In genomic region chr20:3134151-3134550, GRCh38 we compare ENCODE assay signal across 24 cellular contexts. TPM values are rescaled to one million over a fixed set of nuclear protein-coding genes. Genes with fewer than 3 reads are reported as not detected.
DNase-seq lines count a peak whose midpoint lies in the region; ATAC-seq, FAIRE-seq and TF ChIP-seq lines count a peak whose summit lies in the region.
"Had no signal": no experiment of that assay in that cellular context is flagged by ENCODE, and none has a peak within 500 bp of the region (broad histone marks: within the 10 kb centered on the region; RNA-seq: fewer than 3 reads in every experiment).

No MANE protein-coding gene starts in this region.

- no peak for TF ChIP-seq EP300 in A549 (IDR thresholded peaks at IDR 0.05)

- TF ChIP-seq POLR2A in A549 (IDR thresholded peaks at IDR 0.05; ENCODE audit: low read length) = no peak

- no peak for TF ChIP-seq CTCF in A549 (IDR thresholded peaks at IDR 0.05)
- no peak for TF ChIP-seq CTCF in choroid plexus epithelial cell (conservative IDR thresholded peaks at IDR 0.05; ENCODE audit: low read depth, low read length)

- 72% methylated on average over 3 of the region's 3 CpGs for WGBS in A549 (ENCODE audit: missing lambda C conversion rate)

- DNase-seq in A549 (ENCODE audit: low read depth in 1 of 2, low spot score in 1 of 2) (no peak), HCEC 1CT (peak; percentile 61), choroid plexus epithelial cell (ENCODE audit: low read depth) (peak; percentile 11), iris pigment epithelial cell (ENCODE audit: low read depth) (peak; percentile 58), GOT3 (lab: John Stamatoyannopoulos, UW) (no peak), NCI-H1436 treated with DMSO at 0.1 percent for 48 hours (lab: John Stamatoyannopoulos, UW) (no peak)
- no peak for DNase-seq in activated CD4-positive, alpha-beta T cell treated with anti-CD3 and anti-CD28 coated beads for 4 hours
- DNase-seq: AML-193; C1 segment of cervical spinal cord; CD4-positive, alpha-beta memory T cell; COR-L47; GDM1; Karpas-422; MV-4-11; NCI-H1105 treated with DMSO at 0.1 percent for 48 hours; NCI-H2029; NCI-H446 treated with DMSO at 0.1 percent for 48 hours; NCI-H526; Right ventricle myocardium superior; RPMI8226 had no signal

- H3K27ac ChIP-seq in A549 = no peak overlapping the region
- H3K27ac ChIP-seq: HL-60 had no signal

- H3K4me3 ChIP-seq in A549 = no peak overlapping the region
- no peak overlapping the region for H3K4me3 ChIP-seq in choroid plexus epithelial cell (ENCODE audit: low read depth, low read length)
- H3K4me3 ChIP-seq: GM12878, GM23338, HAP-1 had no signal

- no peaks in the 10 kb centered on the region for H3K9me3 ChIP-seq in A549
- H3K9me3 ChIP-seq: HAP-1 had no signal

- POLR2A ChIA-PET in A549 (lab: Yijun Ruan, JAX) = no interaction called here

- FAIRE-seq in A549 (lab: Jason Lieb, UNC) = no peak
- FAIRE-seq: GM12878 had no signal

- peaks cover 32% of the 10 kb centered on the region for H3K4me1 ChIP-seq in A549
- H3K4me1 ChIP-seq: HAP-1 had no signal

- no peak for TF ChIP-seq RAD21 in A549 (conservative IDR thresholded peaks at IDR 0.05 in 1 of 2, IDR thresholded peaks at IDR 0.05 in 1 of 2)

- CTCF ChIA-PET in A549 (lab: Yijun Ruan, JAX) = interaction anchor here (1.1 kb wide), 1 partner anchor 17 kb away, joined by 3 read pairs; no protein-coding TSS in a partner anchor

- no peak for ATAC-seq in A549
- ATAC-seq: GM12878, GM23338 had no signal

- peak overlapping the region; percentile 13; the same call in 1 of the 3 replicates for H3K4me2 ChIP-seq in A549
- H3K4me2 ChIP-seq: GM23338 had no signal

TF ChIP-seq in A549, 52 proteins besides CTCF, POLR2A, EP300 and RAD21:
- TF ChIP-seq ESRRA (IDR thresholded peaks at IDR 0.05; ENCODE audit: borderline replicate concordance, low read length) = no peak
TF ChIP-seq in A549: peak in this region for 0.

RNA-seq across cellular contexts. Expression of gene FASTKD5, which starts 25.5 kb away (rescaled TPM):
- polyA plus RNA-seq in A549 (2011; rRNA removed) (39.5 and 43.4 TPM in 2 replicates), A549 (2017; fragmentation: RNase III; extraction: RNeasy Plus Mini Kit Qiagen cat#74134 plus additional on column Dnase treatment) (33.0 to 36.4 TPM (median 33.9 TPM) in 3 replicates)
- polyA plus RNA-seq in A549 (2012; cell fraction: cytosol; rRNA removed) = 17.3 and 21.1 TPM in 2 replicates
- polyA plus RNA-seq in A549 (2012; cell fraction: nucleus; rRNA removed) = 15.5 and 24.5 TPM in 2 replicates
- polyA minus RNA-seq in A549 (2011; rRNA and poly(A)+ RNA removed) = 30.7 and 32.9 TPM in 2 replicates

RNA-seq across cellular contexts. Expression of gene UBOX5, which starts 25.5 kb away (rescaled TPM):
- polyA plus RNA-seq in A549 (2011; rRNA removed) (3.4 and 4.3 TPM in 2 replicates), A549 (2017; fragmentation: RNase III; extraction: RNeasy Plus Mini Kit Qiagen cat#74134 plus additional on column Dnase treatment) (4.0 to 5.3 TPM (median 4.2 TPM) in 3 replicates)
- polyA plus RNA-seq in A549 (2012; cell fraction: cytosol; rRNA removed) = 2.3 and 3.1 TPM in 2 replicates
- 4.7 and 4.8 TPM in 2 replicates for polyA plus RNA-seq in A549 (2012; cell fraction: nucleus; rRNA removed)
- polyA minus RNA-seq in A549 (2011; rRNA and poly(A)+ RNA removed) = 6.7 and 6.9 TPM in 2 replicates

RNA-seq across cellular contexts. Expression of gene LZTS3, which starts 39.2 kb away (rescaled TPM):
- polyA plus RNA-seq in A549 (2011; rRNA removed) = 3.8 and 5.3 TPM in 2 replicates
- polyA plus RNA-seq in A549 (2012; cell fraction: cytosol; rRNA removed) = 4.1 and 5.5 TPM in 2 replicates
- 11.4 and 13.2 TPM in 2 replicates for polyA plus RNA-seq in A549 (2012; cell fraction: nucleus; rRNA removed)
- 2.8 to 4.2 TPM (median 3.8 TPM) in 3 replicates for polyA plus RNA-seq in A549 (2017; fragmentation: RNase III; extraction: RNeasy Plus Mini Kit Qiagen cat#74134 plus additional on column Dnase treatment)
- 5.5 and 5.6 TPM in 2 replicates for polyA minus RNA-seq in A549 (2011; rRNA and poly(A)+ RNA removed)

RNA-seq across cellular contexts. Expression of gene AVP, which starts 49.6 kb away (rescaled TPM):
- polyA plus RNA-seq in A549 (2011; rRNA removed) = not detected in 2 replicates
- polyA plus RNA-seq in A549 (2012; cell fraction: cytosol; rRNA removed) = not detected in 2 replicates
- not detected in 2 replicates for polyA plus RNA-seq in A549 (2012; cell fraction: nucleus; rRNA removed)
- not detected in 3 replicates for polyA plus RNA-seq in A549 (2017; fragmentation: RNase III; extraction: RNeasy Plus Mini Kit Qiagen cat#74134 plus additional on column Dnase treatment)
- polyA minus RNA-seq in A549 (2011; rRNA and poly(A)+ RNA removed) = not detected in 2 replicates
- polyA plus RNA-seq: CD4-positive, alpha-beta memory T cell; GM12878 had no signal

Comparison
In these comparisons a context has a peak if more than half of its experiments do, and no peak if none do; other contexts are left out.
1. DNase-seq: peak in HCEC 1CT (single experiment), choroid plexus epithelial cell (single experiment) and iris pigment epithelial cell (single experiment); none in A549 (0 of 2), activated CD4-positive, alpha-beta T cell treated with anti-CD3 and anti-CD28 coated beads for 4 hours (0 of 2), GOT3 (single experiment) and NCI-H1436 treated with DMSO at 0.1 percent for 48 hours (single experiment).